ENCODE assay signal across 8 cellular contexts in genomic region chr5:95554647-95555548, GRCh38.
A peak's percentile ranks its signal among the peaks of the same experiment; 100 is the strongest.
DNase-seq lines count a peak whose midpoint lies in the region; ATAC-seq and TF ChIP-seq lines count a peak whose summit lies in the region.

ARSK (plus strand) TSS chr5:95555101; CDS start chr5:95555279, 178 bp downstream.
SKIC3 (minus strand) TSS chr5:95554977; CDS start chr5:95547150, 7,827 bp downstream.

- peak; percentile 58 for TF ChIP-seq CTCF in AG09319 (IDR thresholded peaks at IDR 0.05; ENCODE audit: low read depth, low read length)

- peak; percentile 99 for DNase-seq in AG09319 (ENCODE audit: extremely low read depth, low read depth)
- DNase-seq in NCI-H345 (lab: John Stamatoyannopoulos, UW): peak; percentile 96
- peak; percentile 84 for DNase-seq in activated CD4-positive, CD25-positive, alpha-beta regulatory T cell treated with anti-CD3 and anti-CD28 coated beads, Interleukin-2, amount 50 U/mL, for 16 hours (ENCODE audit: low read depth, low spot score)
- peak; percentile 99 for DNase-seq in cerebellar cortex (ENCODE audit: low spot score)
- peak; percentile 98 for DNase-seq in islet precursor cell
- DNase-seq in stimulated activated CD4-positive, alpha-beta T cell treated with anti-CD3 and anti-CD28 coated beads, Interleukin-12 subunit alpha, Interleukin-12 subunit beta, amount 100 ng/mL, for 48 hours (ENCODE audit: low read depth in 2 of 3, low spot score in 1 of 3): peak; percentile 81 to 87 (median 85)

- ATAC-seq in GM19023 (IDR thresholded peaks at IDR 0.05; ENCODE audit: unreplicated experiment) (peak; percentile 90), HG03280 (IDR thresholded peaks at IDR 0.05; ENCODE audit: unreplicated experiment) (peak; percentile 87)

Comparison
In these comparisons a context has a peak if more than half of its experiments do, and no peak if none do; other contexts are left out.
1. Peak in every context shown above with its lines: DNase-seq and ATAC-seq.